1 cellular context compared by ENCODE assay signal in genomic region chr2:240933048-240933965, GRCh38.
TF ChIP-seq lines count a peak whose summit lies in the region.

No MANE protein-coding gene starts in this region.

TF ChIP-seq in SK-N-SH, 30 proteins besides CTCF, POLR2A, EP300 and RAD21 (continued from another document):
- TF ChIP-seq IRF3 (IDR thresholded peaks at IDR 0.05; ENCODE audit: low read depth, low read length), result no peak
- no peak for TF ChIP-seq YY1 (IDR thresholded peaks at IDR 0.05; ENCODE audit: low read depth)
- no peak for TF ChIP-seq REST (IDR thresholded peaks at IDR 0.05; ENCODE audit: low read depth, low read length)
- no peak for TF ChIP-seq EZH2phosphoT487 (IDR thresholded peaks at IDR 0.05; ENCODE audit: borderline replicate concordance, low read depth)
- no peak for TF ChIP-seq FOSL2 (IDR thresholded peaks at IDR 0.05; ENCODE audit: borderline replicate concordance, low read depth)
- no peak for TF ChIP-seq SMC3 (IDR thresholded peaks at IDR 0.05; ENCODE audit: low read depth, low read length)
- TF ChIP-seq RXRA (IDR thresholded peaks at IDR 0.05; ENCODE audit: borderline replicate concordance, low read depth), result no peak
- no peak for TF ChIP-seq SIN3A (IDR thresholded peaks at IDR 0.05; ENCODE audit: borderline replicate concordance, low read depth, low read length)
- TF ChIP-seq ZBTB33 (IDR thresholded peaks at IDR 0.05; ENCODE audit: borderline replicate concordance, low read depth), result no peak
- no peak for TF ChIP-seq ELF1 (IDR thresholded peaks at IDR 0.05)
- no peak for TF ChIP-seq USF2 (IDR thresholded peaks at IDR 0.05; ENCODE audit: borderline replicate concordance, low read depth, low read length)
